Comparison of ENCODE assay signal across 1 cellular context in the genomic region with DNA sequence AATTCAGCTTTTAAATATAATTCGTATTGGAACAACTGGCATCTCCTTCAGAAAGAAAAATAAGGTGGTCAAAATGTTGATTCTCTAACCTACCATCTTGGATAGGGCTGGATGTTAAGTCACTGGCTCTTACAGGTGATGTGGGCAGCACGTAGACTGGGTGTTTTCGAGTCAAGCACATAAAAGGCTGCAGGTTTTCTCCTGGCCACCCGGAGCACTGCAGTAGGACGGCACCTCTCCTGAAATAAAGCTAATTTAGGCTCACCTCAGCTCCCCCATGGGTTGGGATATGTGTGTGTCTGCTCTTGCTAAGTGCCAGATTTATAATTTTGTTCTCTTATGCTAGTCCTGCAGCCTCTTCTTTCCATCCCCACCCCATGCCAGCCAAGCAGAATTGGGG.
TF ChIP-seq lines count a peak whose summit lies in the region.

No MANE protein-coding gene starts in this region.

TF ChIP-seq in HepG2, 621 proteins besides CTCF, POLR2A, EP300 and RAD21 (continued from another document):
- TF ChIP-seq, protein P1, sequence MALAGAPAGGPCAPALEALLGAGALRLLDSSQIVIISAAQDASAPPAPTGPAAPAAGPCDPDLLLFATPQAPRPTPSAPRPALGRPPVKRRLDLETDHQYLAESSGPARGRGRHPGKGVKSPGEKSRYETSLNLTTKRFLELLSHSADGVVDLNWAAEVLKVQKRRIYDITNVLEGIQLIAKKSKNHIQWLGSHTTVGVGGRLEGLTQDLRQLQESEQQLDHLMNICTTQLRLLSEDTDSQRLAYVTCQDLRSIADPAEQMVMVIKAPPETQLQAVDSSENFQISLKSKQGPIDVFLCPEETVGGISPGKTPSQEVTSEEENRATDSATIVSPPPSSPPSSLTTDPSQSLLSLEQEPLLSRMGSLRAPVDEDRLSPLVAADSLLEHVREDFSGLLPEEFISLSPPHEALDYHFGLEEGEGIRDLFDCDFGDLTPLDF (CRISPR knock-in tag; IDR thresholded peaks at IDR 0.05), result no peak
- TF ChIP-seq CHD2 (IDR thresholded peaks at IDR 0.05; ENCODE audit: low read depth, low read length) (no peak), ZNF253 (CRISPR knock-in tag; IDR thresholded peaks at IDR 0.05; ENCODE audit: borderline replicate concordance) (no peak), GATAD2A (CRISPR knock-in tag; IDR thresholded peaks at IDR 0.05) (no peak), ZBTB38 (CRISPR knock-in tag; IDR thresholded peaks at IDR 0.05) (0 out of 2 replicates have a peak, but pooled peaks have one; percentile 29)
- TF ChIP-seq, protein P2, sequence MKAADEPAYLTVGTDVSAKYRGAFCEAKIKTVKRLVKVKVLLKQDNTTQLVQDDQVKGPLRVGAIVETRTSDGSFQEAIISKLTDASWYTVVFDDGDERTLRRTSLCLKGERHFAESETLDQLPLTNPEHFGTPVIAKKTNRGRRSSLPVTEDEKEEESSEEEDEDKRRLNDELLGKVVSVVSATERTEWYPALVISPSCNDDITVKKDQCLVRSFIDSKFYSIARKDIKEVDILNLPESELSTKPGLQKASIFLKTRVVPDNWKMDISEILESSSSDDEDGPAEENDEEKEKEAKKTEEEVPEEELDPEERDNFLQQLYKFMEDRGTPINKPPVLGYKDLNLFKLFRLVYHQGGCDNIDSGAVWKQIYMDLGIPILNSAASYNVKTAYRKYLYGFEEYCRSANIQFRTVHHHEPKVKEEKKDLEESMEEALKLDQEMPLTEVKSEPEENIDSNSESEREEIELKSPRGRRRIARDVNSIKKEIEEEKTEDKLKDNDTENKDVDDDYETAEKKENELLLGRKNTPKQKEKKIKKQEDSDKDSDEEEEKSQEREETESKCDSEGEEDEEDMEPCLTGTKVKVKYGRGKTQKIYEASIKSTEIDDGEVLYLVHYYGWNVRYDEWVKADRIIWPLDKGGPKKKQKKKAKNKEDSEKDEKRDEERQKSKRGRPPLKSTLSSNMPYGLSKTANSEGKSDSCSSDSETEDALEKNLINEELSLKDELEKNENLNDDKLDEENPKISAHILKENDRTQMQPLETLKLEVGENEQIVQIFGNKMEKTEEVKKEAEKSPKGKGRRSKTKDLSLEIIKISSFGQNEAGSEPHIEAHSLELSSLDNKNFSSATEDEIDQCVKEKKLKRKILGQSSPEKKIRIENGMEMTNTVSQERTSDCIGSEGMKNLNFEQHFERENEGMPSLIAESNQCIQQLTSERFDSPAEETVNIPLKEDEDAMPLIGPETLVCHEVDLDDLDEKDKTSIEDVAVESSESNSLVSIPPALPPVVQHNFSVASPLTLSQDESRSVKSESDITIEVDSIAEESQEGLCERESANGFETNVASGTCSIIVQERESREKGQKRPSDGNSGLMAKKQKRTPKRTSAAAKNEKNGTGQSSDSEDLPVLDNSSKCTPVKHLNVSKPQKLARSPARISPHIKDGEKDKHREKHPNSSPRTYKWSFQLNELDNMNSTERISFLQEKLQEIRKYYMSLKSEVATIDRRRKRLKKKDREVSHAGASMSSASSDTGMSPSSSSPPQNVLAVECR (CRISPR knock-in tag; IDR thresholded peaks at IDR 0.05; ENCODE audit: borderline replicate concordance), result no peak
